13 cellular contexts compared by ENCODE assay signal in the genomic region with DNA sequence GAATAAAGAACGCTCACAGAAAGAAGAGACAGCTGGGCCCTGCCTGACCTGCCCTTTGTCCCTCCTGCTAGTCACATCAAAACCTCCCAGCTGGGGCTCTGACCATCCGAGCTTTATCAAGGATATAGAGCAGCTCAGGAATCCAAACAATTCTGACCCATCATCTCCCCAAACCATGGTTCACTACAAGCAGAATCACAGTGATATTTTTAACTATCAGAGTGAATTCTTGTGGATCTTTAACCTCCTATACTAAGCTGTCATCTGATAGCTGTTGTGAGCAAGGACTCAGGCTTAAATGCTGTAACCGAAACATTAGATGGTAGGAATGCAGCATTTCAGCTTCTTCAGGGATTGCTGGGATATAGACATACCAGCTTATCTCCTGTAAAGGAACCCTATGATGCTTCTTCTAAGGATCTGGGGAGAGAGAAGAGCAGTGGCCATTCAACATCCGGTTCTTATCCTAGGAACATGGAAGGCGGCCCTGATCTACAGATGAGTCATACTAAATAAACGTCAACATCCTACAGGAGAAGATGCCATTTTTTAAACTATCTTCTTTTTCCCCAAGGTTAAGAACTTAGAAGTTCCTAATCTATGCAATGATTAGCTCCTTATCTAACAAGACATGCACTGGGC.
A peak's percentile ranks its signal among the peaks of the same experiment; 100 is the strongest.
DNase-seq lines count a peak whose midpoint lies in the region; ATAC-seq, FAIRE-seq and TF ChIP-seq lines count a peak whose summit lies in the region.
"Had no signal": no experiment of that assay in that cellular context is flagged by ENCODE, and none has a peak within 500 bp of the region (broad histone marks: within the 10 kb centered on the region; RNA-seq: fewer than 3 reads in every experiment).

No MANE protein-coding gene starts in this region.

- ATAC-seq in HG03108 (IDR thresholded peaks at IDR 0.05; ENCODE audit: unreplicated experiment): no peak
- no peak for ATAC-seq in naive thymus-derived CD4-positive, alpha-beta T cell

- H3K4me3 ChIP-seq in AG04450 (ENCODE audit: low read depth, low read length) (no peak overlapping the region), endothelial cell of umbilical vein (replicated peaks in 1 of 3; ENCODE audit: insufficient read depth in 1 of 3, low read depth in 1 of 3, low read length in 3 of 3) (no peak overlapping the region)
- no peak overlapping the region for H3K4me3 ChIP-seq in naive thymus-derived CD4-positive, alpha-beta T cell (ENCODE audit: low read length)

- H3K27ac ChIP-seq in AG04450 (ENCODE audit: low read depth, low read length) (peak overlapping the region; percentile 93), endothelial cell of umbilical vein (ENCODE audit: insufficient read depth, low read depth, low read length) (no peak overlapping the region)
- H3K27ac ChIP-seq in naive thymus-derived CD4-positive, alpha-beta T cell (ENCODE audit: low read depth, low read length): no peak overlapping the region

- no peak overlapping the region for H3K4me3 Mint-ChIP-seq in mesothelial cell of epicardium
- no peak overlapping the region for H3K4me3 Mint-ChIP-seq in naive thymus-derived CD4-positive, alpha-beta T cell
- H3K4me3 Mint-ChIP-seq in activated CD4-positive, alpha-beta T cell treated with anti-CD3 and anti-CD28 coated beads, Interleukin-2, amount 10 ng/mL, durations not matched to agents 24 days and 14 days: no peak overlapping the region
- H3K4me3 Mint-ChIP-seq: dendritic cell treated with granulocyte-macrophage colony-stimulating factor and Interleukin-4, amounts not matched to agents 40 ng/mL and 50 ng/mL, for 4 days; T-helper 2 cell treated with Interferon-gamma antibody and Interleukin-4, amounts not matched to agents 5 μg/mL and 100 μg/mL, for 36 hours had no signal

- H3K36me3 Mint-ChIP-seq in mesothelial cell of epicardium: peaks cover 9% of the 10 kb centered on the region
- no peaks in the 10 kb centered on the region for H3K36me3 Mint-ChIP-seq in naive thymus-derived CD4-positive, alpha-beta T cell
- no peaks in the 10 kb centered on the region for H3K36me3 Mint-ChIP-seq in activated CD4-positive, alpha-beta T cell treated with anti-CD3 and anti-CD28 coated beads, Interleukin-2, amount 10 ng/mL, durations not matched to agents 24 days and 14 days (ENCODE audit: low read depth)

- H2AFZ ChIP-seq in endothelial cell of umbilical vein (ENCODE audit: low read depth, low read length): peak overlapping the region; percentile 51

- intact Hi-C loops in endothelial cell of umbilical vein (cut with micrococcal nuclease): no loop called here
- intact Hi-C loops in naive thymus-derived CD4-positive, alpha-beta T cell (cut with micrococcal nuclease): no loop called here
- intact Hi-C loops in activated CD4-positive, alpha-beta T cell treated with anti-CD3 and anti-CD28 coated beads, Interleukin-2, amount 10 ng/mL, durations not matched to agents 24 days and 14 days (cut with micrococcal nuclease): no loop called here

- no peak overlapping the region for H3K9ac ChIP-seq in endothelial cell of umbilical vein (replicated peaks; ENCODE audit: extremely low read depth, insufficient read depth, low read length)

- H3K9me1 ChIP-seq in endothelial cell of umbilical vein (replicated peaks; ENCODE audit: control insufficient read depth, extremely low read depth, insufficient read depth, low read length): no peaks in the 10 kb centered on the region

- FAIRE-seq in endothelial cell of umbilical vein (lab: Jason Lieb, UNC): peak; percentile 90

- POLR2A ChIA-PET in AG04450 (lab: Yijun Ruan, JAX): interaction anchor here (1.0 to 1.6 kb wide), 7 partner anchors 8 to 138 kb away, joined by 3 to 7 read pairs (median 6); a partner anchor contains a TSS
- POLR2A ChIA-PET in endothelial cell of umbilical vein (lab: Charles Lee): interaction anchor here (1.1 kb wide), 1 partner anchor 144 kb away, joined by 3 read pairs; the partner anchor contains the start of genes RPL27A and TRIM66
- POLR2A ChIA-PET in naive thymus-derived CD4-positive, alpha-beta T cell (lab: Charles Lee): no interaction called here

- H3K9me3 Mint-ChIP-seq in mesothelial cell of epicardium: no peaks in the 10 kb centered on the region
- no peaks in the 10 kb centered on the region for H3K9me3 Mint-ChIP-seq in naive thymus-derived CD4-positive, alpha-beta T cell
- no peaks in the 10 kb centered on the region for H3K9me3 Mint-ChIP-seq in activated CD4-positive, alpha-beta T cell treated with anti-CD3 and anti-CD28 coated beads, Interleukin-2, amount 10 ng/mL, durations not matched to agents 24 days and 14 days
- H3K9me3 Mint-ChIP-seq: dendritic cell treated with granulocyte-macrophage colony-stimulating factor and Interleukin-4, amounts not matched to agents 40 ng/mL and 50 ng/mL, for 4 days; T-helper 2 cell treated with Interferon-gamma antibody and Interleukin-4, amounts not matched to agents 5 μg/mL and 100 μg/mL, for 36 hours had no signal

- DNase-seq in AG04450 (ENCODE audit: low read depth, low spot score) (peak; percentile 75), NCI-H226 (peak; percentile 86), endothelial cell of umbilical vein (ENCODE audit: low read depth, low spot score) (peak; percentile 41), mesothelial cell of epicardium (ENCODE audit: low spot score in 2 of 2, unreplicated experiment in 2 of 2) (no peak)
- no peak for DNase-seq in activated CD4-positive, alpha-beta T cell treated with anti-CD3 and anti-CD28 coated beads, Interleukin-2, amount 50 U/mL, for 1 hour
- DNase-seq in naive thymus-derived CD4-positive, alpha-beta T cell: no peak
- no peak for DNase-seq in activated CD4-positive, alpha-beta T cell treated with anti-CD3 and anti-CD28 coated beads, Interleukin-2, amount 10 ng/mL, durations not matched to agents 24 days and 14 days
- DNase-seq: activated T-cell treated with anti-CD3 and anti-CD28 coated beads for 4 hours, left cardiac atrium, NCI-H524 treated with DMSO at 0.1 percent for 48 hours had no signal

- BruUV-seq in endothelial cell of umbilical vein (replicated peaks; lab: Mats Ljungman, UMichigan): no TSS peak

- H3K4me1 ChIP-seq in endothelial cell of umbilical vein (ENCODE audit: control insufficient read depth, extremely low read depth, insufficient read depth, low read length): peaks cover 9% of the 10 kb centered on the region
- no peaks in the 10 kb centered on the region for H3K4me1 ChIP-seq in naive thymus-derived CD4-positive, alpha-beta T cell (ENCODE audit: control insufficient read depth in 2 of 2, insufficient read depth in 2 of 2, low read length in 2 of 2)

- H3K4me2 ChIP-seq in endothelial cell of umbilical vein (ENCODE audit: insufficient read depth, low read length): no peak overlapping the region

- no peaks in the 10 kb centered on the region for H4K20me1 ChIP-seq in endothelial cell of umbilical vein (replicated peaks; ENCODE audit: control insufficient read depth, extremely low read depth, insufficient read depth, low read length)

- H3K36me3 ChIP-seq in endothelial cell of umbilical vein (ENCODE audit: control insufficient read depth in 2 of 2, extremely low read depth in 1 of 2, insufficient read depth in 2 of 2, low read length in 2 of 2): no peaks in the 10 kb centered on the region
- H3K36me3 ChIP-seq in naive thymus-derived CD4-positive, alpha-beta T cell (ENCODE audit: control insufficient read depth in 2 of 3, insufficient read depth in 3 of 3, low read length in 3 of 3): no peaks in the 10 kb centered on the region

- no peaks in the 10 kb centered on the region for H3K27me3 Mint-ChIP-seq in mesothelial cell of epicardium (ENCODE audit: low read depth)
- H3K27me3 Mint-ChIP-seq in naive thymus-derived CD4-positive, alpha-beta T cell: peaks cover 0 to 9% (median 0%) of the 10 kb centered on the region in 5 donors
- H3K27me3 Mint-ChIP-seq in activated CD4-positive, alpha-beta T cell treated with anti-CD3 and anti-CD28 coated beads, Interleukin-2, amount 10 ng/mL, durations not matched to agents 24 days and 14 days: peaks cover 2% of the 10 kb centered on the region
- H3K27me3 Mint-ChIP-seq: dendritic cell treated with granulocyte-macrophage colony-stimulating factor and Interleukin-4, amounts not matched to agents 40 ng/mL and 50 ng/mL, for 4 days had no signal

- H3K27ac Mint-ChIP-seq in mesothelial cell of epicardium: peak overlapping the region; percentile 70
- H3K27ac Mint-ChIP-seq in naive thymus-derived CD4-positive, alpha-beta T cell: no peak overlapping the region
- H3K27ac Mint-ChIP-seq in activated CD4-positive, alpha-beta T cell treated with anti-CD3 and anti-CD28 coated beads, Interleukin-2, amount 10 ng/mL, durations not matched to agents 24 days and 14 days: no peak overlapping the region
- H3K27ac Mint-ChIP-seq: dendritic cell treated with granulocyte-macrophage colony-stimulating factor and Interleukin-4, amounts not matched to agents 40 ng/mL and 50 ng/mL, for 4 days; T-helper 2 cell treated with Interferon-gamma antibody and Interleukin-4, amounts not matched to agents 5 μg/mL and 100 μg/mL, for 36 hours had no signal

- TF ChIP-seq CTCF in AG04450 (IDR thresholded peaks at IDR 0.05; ENCODE audit: low read depth, low read length): no peak
- TF ChIP-seq CTCF in endothelial cell of umbilical vein (IDR thresholded peaks at IDR 0.05; ENCODE audit: extremely low read depth in 1 of 2, insufficient read depth in 1 of 2, low read depth in 1 of 2, low read length in 2 of 2): no peak
- TF ChIP-seq CTCF in mesothelial cell of epicardium (IDR thresholded peaks at IDR 0.05; ENCODE audit: unreplicated experiment): no peak

- dilution Hi-C loops in endothelial cell of umbilical vein (cut with MboI; ENCODE audit: extremely low pct_ligation_motif_present, low sequenced_read_pairs): no loop called here

- H3K79me2 ChIP-seq in endothelial cell of umbilical vein (ENCODE audit: control insufficient read depth, insufficient read depth, low read length): no peaks in the 10 kb centered on the region

- H3K9me3 ChIP-seq in AG04450 (ENCODE audit: control insufficient read depth, insufficient read depth, low read length) (no peaks in the 10 kb centered on the region), endothelial cell of umbilical vein (replicated peaks; ENCODE audit: control insufficient read depth, insufficient read depth, low read length) (no peaks in the 10 kb centered on the region)
- H3K9me3 ChIP-seq in naive thymus-derived CD4-positive, alpha-beta T cell (ENCODE audit: control insufficient read depth in 2 of 3, low read length in 3 of 3): no peaks in the 10 kb centered on the region

- H3K27me3 ChIP-seq in AG04450 (ENCODE audit: control insufficient read depth, insufficient read depth, low read length) (no peaks in the 10 kb centered on the region), endothelial cell of umbilical vein (ENCODE audit: control insufficient read depth in 2 of 2, insufficient read depth in 2 of 2, low read length in 2 of 2) (no peaks in the 10 kb centered on the region)
- no peaks in the 10 kb centered on the region for H3K27me3 ChIP-seq in naive thymus-derived CD4-positive, alpha-beta T cell (ENCODE audit: control insufficient read depth in 2 of 2, insufficient read depth in 2 of 2, low read length in 2 of 2)

- CTCF ChIA-PET in AG04450 (lab: Charles Lee) (interaction anchor here (0.5 to 2.2 kb wide), 6 partner anchors 13 to 230 kb away, joined by 3 to 12 read pairs (median 6); a partner anchor contains a TSS), endothelial cell of umbilical vein (lab: Charles Lee) (interaction anchor here (0.8 to 1.5 kb wide), 6 partner anchors 8 to 260 kb away, joined by 3 to 6 read pairs (median 4); no protein-coding TSS in a partner anchor)
- CTCF ChIA-PET in naive thymus-derived CD4-positive, alpha-beta T cell (lab: Charles Lee): no interaction called here

- no peaks in the 10 kb centered on the region for H3K4me1 Mint-ChIP-seq in mesothelial cell of epicardium
- H3K4me1 Mint-ChIP-seq in naive thymus-derived CD4-positive, alpha-beta T cell: no peaks in the 10 kb centered on the region
- H3K4me1 Mint-ChIP-seq in activated CD4-positive, alpha-beta T cell treated with anti-CD3 and anti-CD28 coated beads, Interleukin-2, amount 10 ng/mL, durations not matched to agents 24 days and 14 days: no peaks in the 10 kb centered on the region

- TF ChIP-seq POLR2A in endothelial cell of umbilical vein (IDR thresholded peaks at IDR 0.05; ENCODE audit: low read depth, low read length): no peak

Comparison
In these comparisons a context has a peak if more than half of its experiments do, and no peak if none do; other contexts are left out.
1. DNase-seq: peak in AG04450 (single experiment), NCI-H226 (single experiment) and endothelial cell of umbilical vein (single experiment); none in mesothelial cell of epicardium (0 of 2), activated CD4-positive, alpha-beta T cell treated with anti-CD3 and anti-CD28 coated beads, Interleukin-2, amount 50 U/mL, for 1 hour (single experiment), naive thymus-derived CD4-positive, alpha-beta T cell (0 of 9) and activated CD4-positive, alpha-beta T cell treated with anti-CD3 and anti-CD28 coated beads, Interleukin-2, amount 10 ng/mL, durations not matched to agents 24 days and 14 days (single experiment).